1 cellular context compared by ENCODE assay signal in genomic region chr14:20682435-20683124, GRCh38.
TF ChIP-seq lines count a peak whose summit lies in the region.

No MANE protein-coding gene starts in this region.

TF ChIP-seq in HepG2, 621 proteins besides CTCF, POLR2A, EP300 and RAD21 (continued from another document and continues in another):
- TF ChIP-seq, protein P1, sequence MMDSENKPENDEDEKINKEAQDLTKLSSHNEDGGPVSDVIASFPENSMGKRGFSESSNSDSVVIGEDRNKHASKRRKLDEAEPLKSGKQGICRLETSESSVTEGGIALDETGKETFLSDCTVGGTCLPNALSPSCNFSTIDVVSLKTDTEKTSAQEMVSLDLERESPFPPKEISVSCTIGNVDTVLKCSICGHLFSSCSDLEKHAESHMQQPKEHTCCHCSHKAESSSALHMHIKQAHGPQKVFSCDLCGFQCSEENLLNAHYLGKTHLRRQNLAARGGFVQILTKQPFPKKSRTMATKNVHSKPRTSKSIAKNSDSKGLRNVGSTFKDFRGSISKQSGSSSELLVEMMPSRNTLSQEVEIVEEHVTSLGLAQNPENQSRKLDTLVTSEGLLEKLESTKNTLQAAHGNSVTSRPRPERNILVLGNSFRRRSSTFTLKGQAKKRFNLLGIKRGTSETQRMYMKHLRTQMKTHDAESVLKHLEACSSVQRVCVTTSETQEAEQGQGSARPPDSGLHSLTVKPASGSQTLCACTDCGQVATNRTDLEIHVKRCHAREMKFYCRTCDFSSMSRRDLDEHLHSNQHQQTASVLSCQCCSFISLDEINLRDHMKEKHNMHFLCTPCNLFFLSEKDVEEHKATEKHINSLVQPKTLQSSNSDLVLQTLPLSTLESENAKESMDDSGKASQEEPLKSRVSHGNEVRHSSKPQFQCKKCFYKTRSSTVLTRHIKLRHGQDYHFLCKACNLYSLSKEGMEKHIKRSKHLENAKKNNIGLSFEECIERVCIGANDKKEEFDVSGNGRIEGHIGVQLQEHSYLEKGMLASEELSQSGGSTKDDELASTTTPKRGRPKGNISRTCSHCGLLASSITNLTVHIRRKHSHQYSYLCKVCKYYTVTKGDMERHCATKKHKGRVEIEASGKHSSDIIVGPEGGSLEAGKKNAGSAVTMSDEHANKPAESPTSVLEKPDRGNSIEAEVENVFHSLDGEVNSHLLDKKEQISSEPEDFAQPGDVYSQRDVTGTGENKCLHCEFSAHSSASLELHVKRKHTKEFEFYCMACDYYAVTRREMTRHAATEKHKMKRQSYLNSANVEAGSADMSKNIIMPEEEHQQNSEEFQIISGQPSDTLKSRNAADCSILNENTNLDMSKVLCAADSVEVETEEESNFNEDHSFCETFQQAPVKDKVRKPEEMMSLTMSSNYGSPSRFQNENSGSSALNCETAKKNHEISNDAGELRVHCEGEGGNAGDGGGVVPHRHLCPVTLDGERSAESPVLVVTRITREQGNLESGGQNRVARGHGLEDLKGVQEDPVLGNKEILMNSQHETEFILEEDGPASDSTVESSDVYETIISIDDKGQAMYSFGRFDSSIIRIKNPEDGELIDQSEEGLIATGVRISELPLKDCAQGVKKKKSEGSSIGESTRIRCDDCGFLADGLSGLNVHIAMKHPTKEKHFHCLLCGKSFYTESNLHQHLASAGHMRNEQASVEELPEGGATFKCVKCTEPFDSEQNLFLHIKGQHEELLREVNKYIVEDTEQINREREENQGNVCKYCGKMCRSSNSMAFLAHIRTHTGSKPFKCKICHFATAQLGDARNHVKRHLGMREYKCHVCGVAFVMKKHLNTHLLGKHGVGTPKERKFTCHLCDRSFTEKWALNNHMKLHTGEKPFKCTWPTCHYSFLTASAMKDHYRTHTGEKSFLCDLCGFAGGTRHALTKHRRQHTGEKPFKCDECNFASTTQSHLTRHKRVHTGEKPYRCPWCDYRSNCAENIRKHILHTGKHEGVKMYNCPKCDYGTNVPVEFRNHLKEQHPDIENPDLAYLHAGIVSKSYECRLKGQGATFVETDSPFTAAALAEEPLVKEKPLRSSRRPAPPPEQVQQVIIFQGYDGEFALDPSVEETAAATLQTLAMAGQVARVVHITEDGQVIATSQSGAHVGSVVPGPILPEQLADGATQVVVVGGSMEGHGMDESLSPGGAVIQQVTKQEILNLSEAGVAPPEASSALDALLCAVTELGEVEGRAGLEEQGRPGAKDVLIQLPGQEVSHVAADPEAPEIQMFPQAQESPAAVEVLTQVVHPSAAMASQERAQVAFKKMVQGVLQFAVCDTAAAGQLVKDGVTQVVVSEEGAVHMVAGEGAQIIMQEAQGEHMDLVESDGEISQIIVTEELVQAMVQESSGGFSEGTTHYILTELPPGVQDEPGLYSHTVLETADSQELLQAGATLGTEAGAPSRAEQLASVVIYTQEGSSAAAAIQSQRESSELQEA (CRISPR knock-in tag; IDR thresholded peaks at IDR 0.05; ENCODE audit: not compliant biosample characterization), result no peak
- TF ChIP-seq BHLHE40 (IDR thresholded peaks at IDR 0.05; ENCODE audit: low read length) (no peak), HNRNPH1 (optimal IDR thresholded peaks at IDR 0.05; ENCODE audit: low read depth, low read length) (peak; percentile 79), ZNF326 (CRISPR knock-in tag; IDR thresholded peaks at IDR 0.05; ENCODE audit: borderline replicate concordance) (no peak), SMYD3 (CRISPR knock-in tag; IDR thresholded peaks at IDR 0.05) (0 out of 2 replicates have a peak, but pooled peaks have one; percentile 14), NFIC (IDR thresholded peaks at IDR 0.05; ENCODE audit: low read length) (no peak), HDAC6 (IDR thresholded peaks at IDR 0.05; ENCODE audit: low read depth, low read length) (no peak), ATF7-NPFF (CRISPR knock-in tag; IDR thresholded peaks at IDR 0.05; ENCODE audit: low read depth) (no peak), ZNF530 (CRISPR knock-in tag; IDR thresholded peaks at IDR 0.05; ENCODE audit: low read depth) (no peak), SIX1 (CRISPR knock-in tag; IDR thresholded peaks at IDR 0.05; ENCODE audit: borderline replicate concordance) (0 out of 2 replicates have a peak, but pooled peaks have one; percentile 33), ZNF234 (CRISPR knock-in tag; conservative IDR thresholded peaks at IDR 0.05) (peak; percentile 23; the same call in 1 of the 2 replicates), PLRG1 (conservative IDR thresholded peaks at IDR 0.05) (no peak), MEIS1 (CRISPR knock-in tag; IDR thresholded peaks at IDR 0.05; ENCODE audit: borderline replicate concordance) (no peak; the same call in 1 of the 2 replicates), FOXA3 (CRISPR knock-in tag; IDR thresholded peaks at IDR 0.05) (no peak), ZNF746 (CRISPR knock-in tag; IDR thresholded peaks at IDR 0.05) (no peak; the same call in 1 of the 2 replicates), SOX5 (CRISPR knock-in tag; IDR thresholded peaks at IDR 0.05; ENCODE audit: borderline replicate concordance) (no peak), STAT6 (CRISPR knock-in tag; IDR thresholded peaks at IDR 0.05; ENCODE audit: borderline replicate concordance) (no peak), KLF13 (CRISPR knock-in tag; IDR thresholded peaks at IDR 0.05) (peak; percentile 79; the same call in 1 of the 2 replicates), ARNTL (CRISPR knock-in tag; IDR thresholded peaks at IDR 0.05) (peak; percentile 71), TBP (CRISPR knock-in tag; IDR thresholded peaks at IDR 0.05) (0 out of 2 replicates have a peak, but pooled peaks have one; percentile 7), SKIL (CRISPR knock-in tag; IDR thresholded peaks at IDR 0.05; ENCODE audit: borderline replicate concordance) (peak; percentile 78), PHB2 (IDR thresholded peaks at IDR 0.05; ENCODE audit: partially characterized antibody) (no peak)
- TF ChIP-seq, protein P2, sequence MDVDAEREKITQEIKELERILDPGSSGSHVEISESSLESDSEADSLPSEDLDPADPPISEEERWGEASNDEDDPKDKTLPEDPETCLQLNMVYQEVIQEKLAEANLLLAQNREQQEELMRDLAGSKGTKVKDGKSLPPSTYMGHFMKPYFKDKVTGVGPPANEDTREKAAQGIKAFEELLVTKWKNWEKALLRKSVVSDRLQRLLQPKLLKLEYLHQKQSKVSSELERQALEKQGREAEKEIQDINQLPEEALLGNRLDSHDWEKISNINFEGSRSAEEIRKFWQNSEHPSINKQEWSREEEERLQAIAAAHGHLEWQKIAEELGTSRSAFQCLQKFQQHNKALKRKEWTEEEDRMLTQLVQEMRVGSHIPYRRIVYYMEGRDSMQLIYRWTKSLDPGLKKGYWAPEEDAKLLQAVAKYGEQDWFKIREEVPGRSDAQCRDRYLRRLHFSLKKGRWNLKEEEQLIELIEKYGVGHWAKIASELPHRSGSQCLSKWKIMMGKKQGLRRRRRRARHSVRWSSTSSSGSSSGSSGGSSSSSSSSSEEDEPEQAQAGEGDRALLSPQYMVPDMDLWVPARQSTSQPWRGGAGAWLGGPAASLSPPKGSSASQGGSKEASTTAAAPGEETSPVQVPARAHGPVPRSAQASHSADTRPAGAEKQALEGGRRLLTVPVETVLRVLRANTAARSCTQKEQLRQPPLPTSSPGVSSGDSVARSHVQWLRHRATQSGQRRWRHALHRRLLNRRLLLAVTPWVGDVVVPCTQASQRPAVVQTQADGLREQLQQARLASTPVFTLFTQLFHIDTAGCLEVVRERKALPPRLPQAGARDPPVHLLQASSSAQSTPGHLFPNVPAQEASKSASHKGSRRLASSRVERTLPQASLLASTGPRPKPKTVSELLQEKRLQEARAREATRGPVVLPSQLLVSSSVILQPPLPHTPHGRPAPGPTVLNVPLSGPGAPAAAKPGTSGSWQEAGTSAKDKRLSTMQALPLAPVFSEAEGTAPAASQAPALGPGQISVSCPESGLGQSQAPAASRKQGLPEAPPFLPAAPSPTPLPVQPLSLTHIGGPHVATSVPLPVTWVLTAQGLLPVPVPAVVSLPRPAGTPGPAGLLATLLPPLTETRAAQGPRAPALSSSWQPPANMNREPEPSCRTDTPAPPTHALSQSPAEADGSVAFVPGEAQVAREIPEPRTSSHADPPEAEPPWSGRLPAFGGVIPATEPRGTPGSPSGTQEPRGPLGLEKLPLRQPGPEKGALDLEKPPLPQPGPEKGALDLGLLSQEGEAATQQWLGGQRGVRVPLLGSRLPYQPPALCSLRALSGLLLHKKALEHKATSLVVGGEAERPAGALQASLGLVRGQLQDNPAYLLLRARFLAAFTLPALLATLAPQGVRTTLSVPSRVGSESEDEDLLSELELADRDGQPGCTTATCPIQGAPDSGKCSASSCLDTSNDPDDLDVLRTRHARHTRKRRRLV (CRISPR knock-in tag; IDR thresholded peaks at IDR 0.05), result no peak
- TF ChIP-seq, protein P3, sequence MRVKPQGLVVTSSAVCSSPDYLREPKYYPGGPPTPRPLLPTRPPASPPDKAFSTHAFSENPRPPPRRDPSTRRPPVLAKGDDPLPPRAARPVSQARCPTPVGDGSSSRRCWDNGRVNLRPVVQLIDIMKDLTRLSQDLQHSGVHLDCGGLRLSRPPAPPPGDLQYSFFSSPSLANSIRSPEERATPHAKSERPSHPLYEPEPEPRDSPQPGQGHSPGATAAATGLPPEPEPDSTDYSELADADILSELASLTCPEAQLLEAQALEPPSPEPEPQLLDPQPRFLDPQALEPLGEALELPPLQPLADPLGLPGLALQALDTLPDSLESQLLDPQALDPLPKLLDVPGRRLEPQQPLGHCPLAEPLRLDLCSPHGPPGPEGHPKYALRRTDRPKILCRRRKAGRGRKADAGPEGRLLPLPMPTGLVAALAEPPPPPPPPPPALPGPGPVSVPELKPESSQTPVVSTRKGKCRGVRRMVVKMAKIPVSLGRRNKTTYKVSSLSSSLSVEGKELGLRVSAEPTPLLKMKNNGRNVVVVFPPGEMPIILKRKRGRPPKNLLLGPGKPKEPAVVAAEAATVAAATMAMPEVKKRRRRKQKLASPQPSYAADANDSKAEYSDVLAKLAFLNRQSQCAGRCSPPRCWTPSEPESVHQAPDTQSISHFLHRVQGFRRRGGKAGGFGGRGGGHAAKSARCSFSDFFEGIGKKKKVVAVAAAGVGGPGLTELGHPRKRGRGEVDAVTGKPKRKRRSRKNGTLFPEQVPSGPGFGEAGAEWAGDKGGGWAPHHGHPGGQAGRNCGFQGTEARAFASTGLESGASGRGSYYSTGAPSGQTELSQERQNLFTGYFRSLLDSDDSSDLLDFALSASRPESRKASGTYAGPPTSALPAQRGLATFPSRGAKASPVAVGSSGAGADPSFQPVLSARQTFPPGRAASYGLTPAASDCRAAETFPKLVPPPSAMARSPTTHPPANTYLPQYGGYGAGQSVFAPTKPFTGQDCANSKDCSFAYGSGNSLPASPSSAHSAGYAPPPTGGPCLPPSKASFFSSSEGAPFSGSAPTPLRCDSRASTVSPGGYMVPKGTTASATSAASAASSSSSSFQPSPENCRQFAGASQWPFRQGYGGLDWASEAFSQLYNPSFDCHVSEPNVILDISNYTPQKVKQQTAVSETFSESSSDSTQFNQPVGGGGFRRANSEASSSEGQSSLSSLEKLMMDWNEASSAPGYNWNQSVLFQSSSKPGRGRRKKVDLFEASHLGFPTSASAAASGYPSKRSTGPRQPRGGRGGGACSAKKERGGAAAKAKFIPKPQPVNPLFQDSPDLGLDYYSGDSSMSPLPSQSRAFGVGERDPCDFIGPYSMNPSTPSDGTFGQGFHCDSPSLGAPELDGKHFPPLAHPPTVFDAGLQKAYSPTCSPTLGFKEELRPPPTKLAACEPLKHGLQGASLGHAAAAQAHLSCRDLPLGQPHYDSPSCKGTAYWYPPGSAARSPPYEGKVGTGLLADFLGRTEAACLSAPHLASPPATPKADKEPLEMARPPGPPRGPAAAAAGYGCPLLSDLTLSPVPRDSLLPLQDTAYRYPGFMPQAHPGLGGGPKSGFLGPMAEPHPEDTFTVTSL (CRISPR knock-in tag; IDR thresholded peaks at IDR 0.05; ENCODE audit: borderline replicate concordance), result peak; percentile 79; the same call in 1 of the 2 replicates
- TF ChIP-seq, protein P4, sequence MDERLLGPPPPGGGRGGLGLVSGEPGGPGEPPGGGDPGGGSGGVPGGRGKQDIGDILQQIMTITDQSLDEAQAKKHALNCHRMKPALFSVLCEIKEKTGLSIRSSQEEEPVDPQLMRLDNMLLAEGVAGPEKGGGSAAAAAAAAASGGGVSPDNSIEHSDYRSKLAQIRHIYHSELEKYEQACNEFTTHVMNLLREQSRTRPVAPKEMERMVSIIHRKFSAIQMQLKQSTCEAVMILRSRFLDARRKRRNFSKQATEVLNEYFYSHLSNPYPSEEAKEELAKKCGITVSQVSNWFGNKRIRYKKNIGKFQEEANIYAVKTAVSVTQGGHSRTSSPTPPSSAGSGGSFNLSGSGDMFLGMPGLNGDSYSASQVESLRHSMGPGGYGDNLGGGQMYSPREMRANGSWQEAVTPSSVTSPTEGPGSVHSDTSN (CRISPR knock-in tag; IDR thresholded peaks at IDR 0.05), result no peak
